26 cellular contexts compared by ENCODE assay signal in the genomic region with DNA sequence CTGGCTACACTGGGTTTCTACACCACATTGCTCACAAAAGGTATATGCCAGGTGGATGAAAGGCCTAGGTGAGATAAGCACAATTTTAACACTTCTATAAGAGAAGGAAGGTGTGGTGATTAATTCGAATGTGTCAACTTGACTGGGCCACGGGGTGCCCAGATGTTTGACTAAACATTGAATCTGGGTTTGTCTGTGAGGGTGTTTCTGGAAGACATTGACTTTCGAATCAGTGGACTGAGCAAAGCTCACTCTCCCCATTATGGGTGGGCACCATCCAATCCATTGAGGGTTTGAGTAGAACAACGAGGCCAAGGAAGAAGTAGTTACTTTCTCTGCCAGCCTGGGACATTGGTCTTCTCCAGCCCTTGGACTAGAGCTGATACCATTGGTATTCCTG.
"Had no signal": no experiment of that assay in that cellular context is flagged by ENCODE, and none has a peak within 500 bp of the region (broad histone marks: within the 10 kb centered on the region; RNA-seq: fewer than 3 reads in every experiment).

No MANE protein-coding gene starts in this region.

- ATAC-seq: activated CD8-positive, alpha-beta T cell treated with anti-CD3 and anti-CD28 coated beads, Interleukin-2, amount 10 ng/mL, durations not matched to agents 7 days and 5 days; activated T-cell treated with anti-CD3 and anti-CD28 coated beads, Interleukin-2, amount 50 U/mL, for 72 hours; K562; SK-N-SH treated with all-trans-retinoic acid at 6 μM for 48 hours had no signal

- H3K9me3 ChIP-seq: adrenal gland, SJSA1 had no signal

- H3K27ac ChIP-seq: adrenal gland, Peyer's patch, RWPE1, SJSA1 had no signal

- H3K36me3 ChIP-seq: adrenal gland, Peyer's patch, SJSA1 had no signal

- H3K4me1 ChIP-seq: adrenal gland, Peyer's patch had no signal

- H3K4me3 ChIP-seq: adrenal gland, K562, Peyer's patch, SJSA1 had no signal

- H3K4me3 Mint-ChIP-seq: activated CD8-positive, alpha-beta T cell treated with anti-CD3 and anti-CD28 coated beads, Interleukin-2, amount 10 ng/mL, durations not matched to agents 7 days and 5 days; activated naive CD8-positive, alpha-beta T cell treated with anti-CD3 and anti-CD28 coated beads, Interleukin-2, amount 10 ng/mL, durations not matched to agents 7 days and 5 days; activated T-cell treated with anti-CD3 and anti-CD28 coated beads, Interleukin-2, amount 50 U/mL, for 72 hours; T-helper 1 cell treated with Interleukin-12 subunit alpha and Interleukin-12 subunit beta and Interleukin-4 antibody, amounts not matched to agents 30 μg/mL and 1 μg/mL, for 36 hours had no signal

- DNase-seq: activated CD4-positive, alpha-beta T cell treated with anti-CD3 and anti-CD28 coated beads for 48 hours; activated CD4-positive, alpha-beta T cell treated with anti-CD3 and anti-CD28 coated beads, Interleukin-2, amount 50 U/mL, for 4 hours; activated CD4-positive, CD25-positive, alpha-beta regulatory T cell treated with anti-CD3 and anti-CD28 coated beads, Interleukin-2, amount 50 U/mL, for 72 hours; activated CD8-positive, alpha-beta T cell treated with anti-CD3 and anti-CD28 coated beads, Interleukin-2, amount 10 ng/mL, durations not matched to agents 7 days and 5 days; activated naive CD4-positive, alpha-beta T cell treated with anti-CD3 and anti-CD28 coated beads, Interleukin-2, amount 50 U/mL, for 16 hours; activated naive CD8-positive, alpha-beta T cell treated with anti-CD3 and anti-CD28 coated beads, Interleukin-2, amount 10 ng/mL, durations not matched to agents 7 days and 5 days; activated T-cell treated with anti-CD3 and anti-CD28 coated beads, Interleukin-2, amount 50 U/mL, for 72 hours; anterior cingulate cortex; Kasumi-1; NCI-H1105 treated with DMSO at 0.1 percent for 48 hours; NCI-H1436 treated with DMSO at 0.1 percent for 48 hours; NCI-H187 treated with DMSO at 0.1 percent for 48 hours; NCI-H2081 treated with DMSO at 0.1 percent for 48 hours; NCI-H2171; NCI-H2227 treated with DMSO at 0.1 percent for 48 hours; NCI-H526 treated with DMSO at 0.1 percent for 48 hours; NCI-H82; SHP77; SW 1271 had no signal

- H3K36me3 Mint-ChIP-seq: activated naive CD8-positive, alpha-beta T cell treated with anti-CD3 and anti-CD28 coated beads, Interleukin-2, amount 10 ng/mL, durations not matched to agents 7 days and 5 days had no signal

- H3K27me3 ChIP-seq: adrenal gland, Peyer's patch, SJSA1 had no signal

- H3K27ac Mint-ChIP-seq: activated CD8-positive, alpha-beta T cell treated with anti-CD3 and anti-CD28 coated beads, Interleukin-2, amount 10 ng/mL, durations not matched to agents 7 days and 5 days; activated naive CD8-positive, alpha-beta T cell treated with anti-CD3 and anti-CD28 coated beads, Interleukin-2, amount 10 ng/mL, durations not matched to agents 7 days and 5 days; activated T-cell treated with anti-CD3 and anti-CD28 coated beads, Interleukin-2, amount 50 U/mL, for 72 hours; T-helper 1 cell treated with Interleukin-12 subunit alpha and Interleukin-12 subunit beta and Interleukin-4 antibody, amounts not matched to agents 30 μg/mL and 1 μg/mL, for 36 hours had no signal
